Comparison of ENCODE assay signal across 8 cellular contexts in genomic region chr2:178644919-178645318, GRCh38.
"Had no signal": no experiment of that assay in that cellular context is flagged by ENCODE, and none has a peak within 500 bp of the region (broad histone marks: within the 10 kb centered on the region; RNA-seq: fewer than 3 reads in every experiment).

No MANE protein-coding gene starts in this region.

- H3K9me3 Mint-ChIP-seq: HFFc6, IgD-negative memory B cell had no signal

- H3K36me3 ChIP-seq: HAP-1 had no signal

- H3K9me3 ChIP-seq: HAP-1 had no signal

- FAIRE-seq: HTR-8/SVneo had no signal

- DNase-seq: GOT3, H7, HFFc6, KG1 had no signal

- H3K4me3 Mint-ChIP-seq: HFFc6, IgD-negative memory B cell had no signal

- ATAC-seq: HCT116 had no signal

- H3K4me3 ChIP-seq: HAP-1 had no signal

- H3K27me3 Mint-ChIP-seq: IgD-negative memory B cell had no signal

- H3K27ac Mint-ChIP-seq: HFFc6 had no signal
